In genomic region chr17:76474238-76474637, GRCh38 we compare ENCODE assay signal across 25 cellular contexts. TPM values are rescaled to one million over a fixed set of nuclear protein-coding genes. Genes with fewer than 3 reads are reported as not detected.
DNase-seq lines count a peak whose midpoint lies in the region; ATAC-seq, FAIRE-seq and TF ChIP-seq lines count a peak whose summit lies in the region.
"Had no signal": no experiment of that assay in that cellular context is flagged by ENCODE, and none has a peak within 500 bp of the region (broad histone marks: within the 10 kb centered on the region; RNA-seq: fewer than 3 reads in every experiment).

No MANE protein-coding gene starts in this region.

- no peak overlapping the region for H3K4me2 ChIP-seq in HepG2 (ENCODE audit: low read depth, low read length)

- no peak overlapping the region for H3K4me3 ChIP-seq in HepG2 (replicated peaks in 1 of 3; ENCODE audit: insufficient read depth in 1 of 3, low read depth in 2 of 3, low read length in 3 of 3)
- H3K4me3 ChIP-seq: HAP-1 had no signal

- ATAC-seq in Right ventricle myocardium inferior (no peak), Right ventricle myocardium superior (ENCODE audit: poor library complexity) (no peak), HepG2 (no peak), GM18861 (IDR thresholded peaks at IDR 0.05; ENCODE audit: unreplicated experiment) (no peak)

- H3K36me3 ChIP-seq in HepG2 (replicated peaks in 1 of 2; ENCODE audit: control insufficient read depth in 1 of 2, insufficient read depth in 2 of 2, low read length in 2 of 2) = peaks cover 0 to 6% of the 10 kb centered on the region in 2 experiments; a peak in 2 of 5 replicates

- no peaks in the 10 kb centered on the region for H4K20me1 ChIP-seq in HepG2 (ENCODE audit: insufficient read depth, low read length)

- TF ChIP-seq POLR2A in HepG2 (IDR thresholded peaks at IDR 0.05; ENCODE audit: insufficient read depth in 1 of 2, low read depth in 2 of 2, low read length in 2 of 2) = no peak

- H3K27ac Mint-ChIP-seq in osteocyte (ENCODE audit: unreplicated experiment) = no peak overlapping the region
- H3K27ac Mint-ChIP-seq: CD4-positive, alpha-beta memory T cell; HFFc6 had no signal

- H3K27ac ChIP-seq in HepG2 (ENCODE audit: extremely low read length, insufficient read depth, low read length) = no peak overlapping the region
- H3K27ac ChIP-seq: 22Rv1 had no signal

- no peaks in the 10 kb centered on the region for H3K36me3 Mint-ChIP-seq in osteocyte (ENCODE audit: unreplicated experiment)

- H2AFZ ChIP-seq in HepG2 (ENCODE audit: low read length) = no peak overlapping the region

- TF ChIP-seq RAD21 in HepG2 (CRISPR knock-in tag; IDR thresholded peaks at IDR 0.05) = no peak

- no peaks in the 10 kb centered on the region for H3K79me2 ChIP-seq in HepG2 (ENCODE audit: insufficient read depth, low read length)

- H3K9ac ChIP-seq in HepG2 (ENCODE audit: insufficient read depth, low read depth, low read length) = no peak overlapping the region

- no peaks in the 10 kb centered on the region for H3K4me1 Mint-ChIP-seq in osteocyte (ENCODE audit: unreplicated experiment)

- in situ Hi-C loops in HepG2 (cut with HindIII; ENCODE audit: extremely low pct_ligation_motif_present, low pct_unique_long_range_greater_than_20kb) = no loop called here

- 98% methylated on average over 14 of the region's 14 CpGs for WGBS in HepG2 (ENCODE audit: low lambda C conversion rate)

- no peaks in the 10 kb centered on the region for H3K9me3 ChIP-seq in HepG2 (ENCODE audit: low read length)
- H3K9me3 ChIP-seq: HAP-1 had no signal

- H3K27me3 Mint-ChIP-seq in osteocyte (ENCODE audit: unreplicated experiment) = no peaks in the 10 kb centered on the region
- H3K27me3 Mint-ChIP-seq: CD4-positive, alpha-beta memory T cell had no signal

- no peak for FAIRE-seq in HepG2 (lab: Jason Lieb, UNC)
- FAIRE-seq: A204.1, GM18507, H54 had no signal

- intact Hi-C loops in Right ventricle myocardium inferior (cut with DNase I) = no loop called here
- intact Hi-C loops in Right ventricle myocardium superior (cut with DNase I) = no loop called here
- intact Hi-C loops in HepG2 (cut with micrococcal nuclease; ENCODE audit: unreplicated experiment) = no loop called here
- intact Hi-C loops in posterior vena cava (cut with DNase I) = no loop called here

- CTCF ChIA-PET in HepG2 (lab: Yijun Ruan, JAX; ENCODE audit: low intra/inter-chr PET ratio, low total read pairs) = interaction anchor here (2.6 kb wide), 1 partner anchor 32 kb away, joined by 15 read pairs; no protein-coding TSS in a partner anchor

- TF ChIP-seq CTCF in HepG2 (CRISPR knock-in tag; IDR thresholded peaks at IDR 0.05) (no peak), osteocyte (IDR thresholded peaks at IDR 0.05) (no peak)

- no peaks in the 10 kb centered on the region for H3K9me3 Mint-ChIP-seq in osteocyte (ENCODE audit: unreplicated experiment)
- H3K9me3 Mint-ChIP-seq: CD4-positive, alpha-beta memory T cell; HFFc6 had no signal

- H3K4me1 ChIP-seq in HepG2 (ENCODE audit: insufficient read depth, low read length) = peaks cover 19% of the 10 kb centered on the region
- H3K4me1 ChIP-seq: HAP-1 had no signal

- POLR2A ChIA-PET in HepG2 (lab: Yijun Ruan, JAX) = interaction anchor here (1.3 to 5.7 kb wide), 2 partner anchors 18 to 25 kb away, joined by 3 to 59 read pairs; partner anchors contain the start of gene RHBDF2

- no peak overlapping the region for H3K4me3 Mint-ChIP-seq in osteocyte (ENCODE audit: unreplicated experiment)
- H3K4me3 Mint-ChIP-seq: CD4-positive, alpha-beta memory T cell; HFFc6 had no signal

- BruUV-seq in HepG2 (replicated peaks; lab: Mats Ljungman, UMichigan) = no TSS peak

- H3K27me3 ChIP-seq in HepG2 (ENCODE audit: control insufficient read depth in 1 of 2, insufficient read depth in 2 of 2, low read length in 2 of 2) = no peaks in the 10 kb centered on the region

- peak; percentile 32 for DNase-seq in Right ventricle myocardium inferior (ENCODE audit: missing footprints)
- no peak for DNase-seq in Right ventricle myocardium superior
- DNase-seq in HepG2 (ENCODE audit: low spot score) = no peak
- DNase-seq in posterior vena cava (ENCODE audit: low spot score) = peak; percentile 78
- no peak for DNase-seq in osteocyte (ENCODE audit: extremely low spot score, unreplicated experiment)
- no peak for DNase-seq in AG20443 (ENCODE audit: low spot score)
- DNase-seq: AML-193; C1 segment of cervical spinal cord; Calu3; CD4-positive, alpha-beta memory T cell; COR-L47; DMS79 treated with DMSO at 0.1 percent for 48 hours; GF-D8; GOT3; HFFc6 had no signal

- no peak for TF ChIP-seq EP300 in HepG2 (IDR thresholded peaks at IDR 0.05; ENCODE audit: low read depth in 2 of 2, low read length in 2 of 2)
- TF ChIP-seq EP300 in HepG2 (CRISPR knock-in tag; IDR thresholded peaks at IDR 0.05; ENCODE audit: borderline replicate concordance) = no peak

RNA-seq across cellular contexts. Expression of gene AANAT, which starts 6.8 kb away (rescaled TPM):
- total RNA-seq in Right ventricle myocardium inferior (not detected), Right ventricle myocardium superior (not detected), HepG2 (2016; rRNA removed; fragmentation: Illumina TruSeq; extraction: Trizol) (not detected in 2 replicates), posterior vena cava (not detected), osteocyte (not detected in 2 replicates)
- total RNA-seq in HepG2 (2016; cell fraction: cytosol; rRNA removed; fragmentation: Illumina TruSeq; extraction: Trizol; ENCODE audit: low read depth) = not detected in 2 replicates
- not detected in 2 replicates for total RNA-seq in HepG2 (2016; cell fraction: insoluble cytoplasmic fraction; rRNA removed; fragmentation: Illumina TruSeq; extraction: Trizol)
- total RNA-seq in HepG2 (2016; cell fraction: membrane; rRNA removed; fragmentation: Illumina TruSeq; extraction: Trizol) = not detected in 2 replicates
- total RNA-seq in HepG2 (2016; cell fraction: nucleus; rRNA removed; fragmentation: Illumina TruSeq; extraction: Trizol) = not detected in 2 replicates
- polyA plus RNA-seq in HepG2 (2011; rRNA removed) = 0.03 and 0.07 TPM in 2 replicates
- polyA plus RNA-seq in HepG2 (2011; cell fraction: cytosol; rRNA removed) = not detected in 2 replicates
- 0.23 and 0.42 TPM in 2 replicates for polyA plus RNA-seq in HepG2 (2011; cell fraction: nucleus; rRNA removed)
- 0.31 TPM in 1 of 2 replicates, not detected in the other for polyA plus RNA-seq in HepG2 (2012)
- not detected in 2 replicates for polyA plus RNA-seq in HepG2 (2016; cell fraction: cytosol; fragmentation: Illumina TruSeq; extraction: Trizol; ENCODE audit: low read depth)
- polyA plus RNA-seq in HepG2 (2016; cell fraction: insoluble cytoplasmic fraction; fragmentation: Illumina TruSeq; extraction: Trizol; ENCODE audit: low read depth) = not detected in 2 replicates
- not detected in 2 replicates for polyA plus RNA-seq in HepG2 (2016; cell fraction: membrane; fragmentation: Illumina TruSeq; extraction: Trizol; ENCODE audit: low read depth)
- polyA plus RNA-seq in HepG2 (2016; cell fraction: nucleus; fragmentation: Illumina TruSeq; extraction: Trizol; ENCODE audit: insufficient read depth, low read depth) = not detected in 2 replicates
- not detected in 2 replicates for polyA minus RNA-seq in HepG2 (2011; rRNA and poly(A)+ RNA removed; ENCODE audit: low replicate concordance)
- not detected in 2 replicates for polyA minus RNA-seq in HepG2 (2011; cell fraction: cytosol; rRNA and poly(A)+ RNA removed)
- polyA minus RNA-seq in HepG2 (2011; cell fraction: nucleus; rRNA and poly(A)+ RNA removed) = not detected in 2 replicates
- total RNA-seq: Calu3; CD4-positive, alpha-beta memory T cell; Daoy; G401 had no signal
- polyA plus RNA-seq: AG04450; BJ; CD4-positive, alpha-beta memory T cell had no signal

RNA-seq across cellular contexts. Expression of gene UBE2O, which starts 21.3 kb away (rescaled TPM):
- 35.4 TPM for total RNA-seq in Right ventricle myocardium inferior
- 35.9 TPM for total RNA-seq in Right ventricle myocardium superior
- total RNA-seq in HepG2 (2016; rRNA removed; fragmentation: Illumina TruSeq; extraction: Trizol) = 21.5 and 22.3 TPM in 2 replicates
- total RNA-seq in HepG2 (2016; cell fraction: cytosol; rRNA removed; fragmentation: Illumina TruSeq; extraction: Trizol; ENCODE audit: low read depth) = 2.7 and 3.0 TPM in 2 replicates
- 22.1 and 22.5 TPM in 2 replicates for total RNA-seq in HepG2 (2016; cell fraction: insoluble cytoplasmic fraction; rRNA removed; fragmentation: Illumina TruSeq; extraction: Trizol)
- total RNA-seq in HepG2 (2016; cell fraction: membrane; rRNA removed; fragmentation: Illumina TruSeq; extraction: Trizol) = 7.2 and 8.1 TPM in 2 replicates
- total RNA-seq in HepG2 (2016; cell fraction: nucleus; rRNA removed; fragmentation: Illumina TruSeq; extraction: Trizol) = 23.0 and 27.1 TPM in 2 replicates
- 23.5 and 30.4 TPM in 2 replicates for polyA plus RNA-seq in HepG2 (2011; rRNA removed)
- 11.6 and 11.8 TPM in 2 replicates for polyA plus RNA-seq in HepG2 (2011; cell fraction: cytosol; rRNA removed)
- 87.2 and 93.5 TPM in 2 replicates for polyA plus RNA-seq in HepG2 (2011; cell fraction: nucleus; rRNA removed)
- 28.0 and 29.8 TPM in 2 replicates for polyA plus RNA-seq in HepG2 (2012)
- polyA plus RNA-seq in HepG2 (2016; cell fraction: cytosol; fragmentation: Illumina TruSeq; extraction: Trizol; ENCODE audit: low read depth) = 0.86 and 0.95 TPM in 2 replicates
- polyA plus RNA-seq in HepG2 (2016; cell fraction: insoluble cytoplasmic fraction; fragmentation: Illumina TruSeq; extraction: Trizol; ENCODE audit: low read depth) = 15.3 and 21.2 TPM in 2 replicates
- polyA plus RNA-seq in HepG2 (2016; cell fraction: membrane; fragmentation: Illumina TruSeq; extraction: Trizol; ENCODE audit: low read depth) = 2.1 and 3.0 TPM in 2 replicates
- 66.1 and 73.3 TPM in 2 replicates for polyA plus RNA-seq in HepG2 (2016; cell fraction: nucleus; fragmentation: Illumina TruSeq; extraction: Trizol; ENCODE audit: insufficient read depth, low read depth)
- 39.5 and 89.3 TPM in 2 replicates for polyA minus RNA-seq in HepG2 (2011; rRNA and poly(A)+ RNA removed; ENCODE audit: low replicate concordance)
- 31.1 and 31.4 TPM in 2 replicates for polyA minus RNA-seq in HepG2 (2011; cell fraction: cytosol; rRNA and poly(A)+ RNA removed)
- 27.4 and 30.3 TPM in 2 replicates for polyA minus RNA-seq in HepG2 (2011; cell fraction: nucleus; rRNA and poly(A)+ RNA removed)
- total RNA-seq in posterior vena cava = 10 to 100 TPM; 17.2 to 17.9 TPM
- total RNA-seq in osteocyte = 30.7 and 32.4 TPM in 2 replicates

RNA-seq across cellular contexts. Expression of gene RHBDF2, which starts 27.0 kb away (rescaled TPM):
- total RNA-seq in Right ventricle myocardium inferior (17.9 TPM), Right ventricle myocardium superior (15.4 TPM), HepG2 (2016; rRNA removed; fragmentation: Illumina TruSeq; extraction: Trizol) (4.2 and 7.8 TPM in 2 replicates), posterior vena cava (10 to 100 TPM; 26.7 to 31.4 TPM), osteocyte (14.5 and 17.5 TPM in 2 replicates)
- total RNA-seq in HepG2 (2016; cell fraction: cytosol; rRNA removed; fragmentation: Illumina TruSeq; extraction: Trizol; ENCODE audit: low read depth) = 3.3 and 3.4 TPM in 2 replicates
- 2.8 and 8.6 TPM in 2 replicates for total RNA-seq in HepG2 (2016; cell fraction: insoluble cytoplasmic fraction; rRNA removed; fragmentation: Illumina TruSeq; extraction: Trizol)
- total RNA-seq in HepG2 (2016; cell fraction: membrane; rRNA removed; fragmentation: Illumina TruSeq; extraction: Trizol) = 3.2 and 3.5 TPM in 2 replicates
- total RNA-seq in HepG2 (2016; cell fraction: nucleus; rRNA removed; fragmentation: Illumina TruSeq; extraction: Trizol) = 10.0 and 14.7 TPM in 2 replicates
- polyA plus RNA-seq in HepG2 (2011; rRNA removed) = 24.2 and 27.6 TPM in 2 replicates
- polyA plus RNA-seq in HepG2 (2011; cell fraction: cytosol; rRNA removed) = 9.7 and 15.2 TPM in 2 replicates
- 96.1 and 124 TPM in 2 replicates for polyA plus RNA-seq in HepG2 (2011; cell fraction: nucleus; rRNA removed)
- 17.9 and 27.7 TPM in 2 replicates for polyA plus RNA-seq in HepG2 (2012)
- 1.2 and 1.5 TPM in 2 replicates for polyA plus RNA-seq in HepG2 (2016; cell fraction: cytosol; fragmentation: Illumina TruSeq; extraction: Trizol; ENCODE audit: low read depth)
- polyA plus RNA-seq in HepG2 (2016; cell fraction: insoluble cytoplasmic fraction; fragmentation: Illumina TruSeq; extraction: Trizol; ENCODE audit: low read depth) = 3.8 and 4.6 TPM in 2 replicates
- 2.0 and 3.1 TPM in 2 replicates for polyA plus RNA-seq in HepG2 (2016; cell fraction: membrane; fragmentation: Illumina TruSeq; extraction: Trizol; ENCODE audit: low read depth)
- polyA plus RNA-seq in HepG2 (2016; cell fraction: nucleus; fragmentation: Illumina TruSeq; extraction: Trizol; ENCODE audit: insufficient read depth, low read depth) = 23.9 and 27.3 TPM in 2 replicates
- polyA minus RNA-seq in HepG2 (2011; rRNA and poly(A)+ RNA removed; ENCODE audit: low replicate concordance) = 8.1 and 40.4 TPM in 2 replicates
- 12.8 and 13.5 TPM in 2 replicates for polyA minus RNA-seq in HepG2 (2011; cell fraction: cytosol; rRNA and poly(A)+ RNA removed)
- polyA minus RNA-seq in HepG2 (2011; cell fraction: nucleus; rRNA and poly(A)+ RNA removed) = 26.5 and 30.6 TPM in 2 replicates

Comparison
In these comparisons a context has a peak if more than half of its experiments do, and no peak if none do; other contexts are left out.
1. DNase-seq: peak in Right ventricle myocardium inferior (single experiment) and posterior vena cava (single experiment); none in Right ventricle myocardium superior (single experiment), HepG2 (single experiment), osteocyte (single experiment) and AG20443 (single experiment).